In the genomic region with DNA sequence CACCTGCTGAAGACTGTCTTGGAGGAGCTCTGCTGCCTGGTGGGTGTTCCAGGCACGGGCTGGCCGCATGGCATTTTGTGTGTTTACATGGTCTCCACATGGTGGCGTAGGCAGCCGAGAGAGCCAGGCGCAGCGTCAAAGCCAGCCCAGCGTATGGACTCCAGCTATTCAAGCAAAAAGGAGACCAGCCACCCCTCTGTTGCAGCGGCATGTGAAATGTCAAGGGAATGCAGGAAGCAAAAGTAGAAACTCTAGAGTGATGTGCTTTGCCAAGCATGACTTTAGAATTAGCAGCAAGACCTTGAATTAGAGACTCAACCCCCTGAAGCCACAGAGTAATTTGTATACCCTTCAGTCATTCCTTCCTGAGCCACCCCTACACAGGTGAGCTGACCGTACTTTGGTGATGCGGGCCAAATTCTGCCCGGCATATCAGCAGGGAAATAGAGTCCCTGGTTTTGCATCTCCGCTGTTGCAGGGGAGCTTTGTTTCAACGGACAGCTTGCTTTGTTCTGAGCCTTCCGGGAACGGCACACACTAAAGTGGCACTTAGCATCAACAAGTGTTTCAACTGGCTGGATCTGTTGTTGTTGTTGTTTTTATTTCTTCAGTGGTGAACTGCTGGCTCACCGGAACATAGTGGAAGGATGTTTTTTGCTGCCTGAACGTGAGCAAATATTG, we compare ENCODE assay signal across 8 cellular contexts. TPM values are rescaled to one million over a fixed set of nuclear protein-coding genes. Genes with fewer than 3 reads are reported as not detected.
DNase-seq lines count a peak whose midpoint lies in the region; ATAC-seq and TF ChIP-seq lines count a peak whose summit lies in the region.

No MANE protein-coding gene starts in this region.

- H3K36me3 Mint-ChIP-seq in activated T-cell treated with anti-CD3 and anti-CD28 coated beads, Interleukin-2, amount 50 U/mL, for 4 hours (ENCODE audit: insufficient read depth) = no peaks in the 10 kb centered on the region
- no peaks in the 10 kb centered on the region for H3K36me3 Mint-ChIP-seq in HFFc6 (ENCODE audit: low read depth)
- H3K36me3 Mint-ChIP-seq in naive thymus-derived CD4-positive, alpha-beta T cell = no peaks in the 10 kb centered on the region

- peaks cover 13% of the 10 kb centered on the region for H3K27me3 Mint-ChIP-seq in activated T-cell treated with anti-CD3 and anti-CD28 coated beads, Interleukin-2, amount 50 U/mL, for 4 hours (ENCODE audit: low read depth)
- H3K27me3 Mint-ChIP-seq in HFFc6 (ENCODE audit: insufficient read depth) = peaks cover 17% of the 10 kb centered on the region
- H3K27me3 Mint-ChIP-seq in naive thymus-derived CD4-positive, alpha-beta T cell = peaks cover 21 to 26% (median 25%) of the 10 kb centered on the region in 5 donors

- POLR2A ChIA-PET in naive thymus-derived CD4-positive, alpha-beta T cell (lab: Charles Lee) = no interaction called here

- H3K36me3 ChIP-seq in naive thymus-derived CD4-positive, alpha-beta T cell (ENCODE audit: control insufficient read depth in 2 of 3, insufficient read depth in 3 of 3, low read length in 3 of 3) = no peaks in the 10 kb centered on the region

- TF ChIP-seq CTCF in HFFc6 (IDR thresholded peaks at IDR 0.05) (peak; percentile 67), dorsolateral prefrontal cortex (IDR thresholded peaks at IDR 0.05 in 54 of 56, conservative IDR thresholded peaks at IDR 0.05 in 2 of 56; ENCODE audit: low read depth in 1 of 56, partially characterized antibody in 56 of 56) (peak in 47 of 56 donors; percentile 17 to 60 (median 39))

- no peak overlapping the region for H3K4me3 Mint-ChIP-seq in activated T-cell treated with anti-CD3 and anti-CD28 coated beads, Interleukin-2, amount 50 U/mL, for 4 hours
- no peak overlapping the region for H3K4me3 Mint-ChIP-seq in HFFc6
- no peak overlapping the region for H3K4me3 Mint-ChIP-seq in naive thymus-derived CD4-positive, alpha-beta T cell

- peak overlapping the region in 3 of 59 donors; percentile 8 to 28 (median 9) for H3K4me3 ChIP-seq in dorsolateral prefrontal cortex
- no peak overlapping the region for H3K4me3 ChIP-seq in naive thymus-derived CD4-positive, alpha-beta T cell (ENCODE audit: low read length)

- peaks cover 3% of the 10 kb centered on the region for H3K4me1 Mint-ChIP-seq in activated T-cell treated with anti-CD3 and anti-CD28 coated beads, Interleukin-2, amount 50 U/mL, for 4 hours (ENCODE audit: low read depth)
- peaks cover 18% of the 10 kb centered on the region for H3K4me1 Mint-ChIP-seq in HFFc6 (ENCODE audit: low read depth)
- peaks cover 0 to 1% (median 0%) of the 10 kb centered on the region in 7 donors for H3K4me1 Mint-ChIP-seq in naive thymus-derived CD4-positive, alpha-beta T cell

- H3K9me3 ChIP-seq in naive thymus-derived CD4-positive, alpha-beta T cell (ENCODE audit: control insufficient read depth in 2 of 3, low read length in 3 of 3) = no peaks in the 10 kb centered on the region

- H3K9me3 Mint-ChIP-seq in activated T-cell treated with anti-CD3 and anti-CD28 coated beads, Interleukin-2, amount 50 U/mL, for 4 hours = no peaks in the 10 kb centered on the region
- no peaks in the 10 kb centered on the region for H3K9me3 Mint-ChIP-seq in HFFc6
- H3K9me3 Mint-ChIP-seq in naive thymus-derived CD4-positive, alpha-beta T cell = peaks cover 0 to 2% (median 0%) of the 10 kb centered on the region in 11 donors

- no peaks in the 10 kb centered on the region for H3K4me1 ChIP-seq in naive thymus-derived CD4-positive, alpha-beta T cell (ENCODE audit: control insufficient read depth in 2 of 2, insufficient read depth in 2 of 2, low read length in 2 of 2)

- no peak overlapping the region for H3K27ac ChIP-seq in dorsolateral prefrontal cortex
- no peak overlapping the region for H3K27ac ChIP-seq in naive thymus-derived CD4-positive, alpha-beta T cell (ENCODE audit: low read depth, low read length)

- peaks cover 0 to 23% (median 0%) of the 10 kb centered on the region in 45 donors for H3K27me3 ChIP-seq in dorsolateral prefrontal cortex
- H3K27me3 ChIP-seq in naive thymus-derived CD4-positive, alpha-beta T cell (ENCODE audit: control insufficient read depth in 2 of 2, insufficient read depth in 2 of 2, low read length in 2 of 2) = no peaks in the 10 kb centered on the region

- CTCF ChIA-PET in naive thymus-derived CD4-positive, alpha-beta T cell (lab: Charles Lee) = no interaction called here

- no peak overlapping the region for H3K27ac Mint-ChIP-seq in HFFc6
- H3K27ac Mint-ChIP-seq in naive thymus-derived CD4-positive, alpha-beta T cell = no peak overlapping the region

- intact Hi-C loops in dorsolateral prefrontal cortex (cut with DNase I) = no loop called here
- intact Hi-C loops in naive thymus-derived CD4-positive, alpha-beta T cell (cut with micrococcal nuclease) = no loop called here

- no peak for DNase-seq in activated T-cell treated with anti-CD3 and anti-CD28 coated beads, Interleukin-2, amount 50 U/mL, for 4 hours
- DNase-seq in activated T-cell treated with anti-CD3 and anti-CD28 coated beads for 4 hours = no peak
- peak; percentile 55 for DNase-seq in HFFc6
- DNase-seq in NCI-H345 treated with DMSO at 0.1 percent for 48 hours (lab: John Stamatoyannopoulos, UW; ENCODE audit: unreplicated experiment) = peak; percentile 59
- peak in 9 of 10 donors; percentile 19 to 66 (median 52) for DNase-seq in dorsolateral prefrontal cortex
- DNase-seq in naive thymus-derived CD4-positive, alpha-beta T cell = peak in 2 of 9 donors; percentile 1 to 6

- peak; percentile 28 to 34 for ATAC-seq in activated T-cell treated with anti-CD3 and anti-CD28 coated beads, Interleukin-2, amount 50 U/mL, for 4 hours
- ATAC-seq in naive thymus-derived CD4-positive, alpha-beta T cell = peak; percentile 24
- ATAC-seq in GM21447 (IDR thresholded peaks at IDR 0.05; ENCODE audit: unreplicated experiment) (no peak), HG02970 (IDR thresholded peaks at IDR 0.05; ENCODE audit: low FRiP score, unreplicated experiment) (no peak)

RNA-seq across cellular contexts. Expression of a gene that starts 48.5 kb away (rescaled TPM):
- under 1 TPM in 1 of 3 donors, not detected in 2; 0.03 TPM for total RNA-seq in activated T-cell treated with anti-CD3 and anti-CD28 coated beads, Interleukin-2, amount 50 U/mL, for 4 hours
- not detected for total RNA-seq in HFFc6 (2021; fragmentation: NEBNext Ultra II Directional; extraction: Animal tissue kit (Norgen Biotek cat#: 25700))
- under 1 TPM in 79 of 120 experiments, not detected in 41; 0.06 to 0.66 (median 0.18) TPM for total RNA-seq in dorsolateral prefrontal cortex
- total RNA-seq in naive thymus-derived CD4-positive, alpha-beta T cell = not detected
- not detected for polyA plus RNA-seq in naive thymus-derived CD4-positive, alpha-beta T cell

Comparison
In these comparisons a context has a peak if more than half of its experiments do, and no peak if none do; other contexts are left out.
1. ATAC-seq: peak in activated T-cell treated with anti-CD3 and anti-CD28 coated beads, Interleukin-2, amount 50 U/mL, for 4 hours (2 of 2) and naive thymus-derived CD4-positive, alpha-beta T cell (single experiment); none in GM21447 (single experiment) and HG02970 (single experiment).
2. DNase-seq: peak in HFFc6 (single experiment), NCI-H345 treated with DMSO at 0.1 percent for 48 hours (single experiment) and dorsolateral prefrontal cortex (9 of 10); none in activated T-cell treated with anti-CD3 and anti-CD28 coated beads, Interleukin-2, amount 50 U/mL, for 4 hours (single experiment) and activated T-cell treated with anti-CD3 and anti-CD28 coated beads for 4 hours (single experiment).